ENCODE assay signal across 8 cellular contexts in the genomic region with DNA sequence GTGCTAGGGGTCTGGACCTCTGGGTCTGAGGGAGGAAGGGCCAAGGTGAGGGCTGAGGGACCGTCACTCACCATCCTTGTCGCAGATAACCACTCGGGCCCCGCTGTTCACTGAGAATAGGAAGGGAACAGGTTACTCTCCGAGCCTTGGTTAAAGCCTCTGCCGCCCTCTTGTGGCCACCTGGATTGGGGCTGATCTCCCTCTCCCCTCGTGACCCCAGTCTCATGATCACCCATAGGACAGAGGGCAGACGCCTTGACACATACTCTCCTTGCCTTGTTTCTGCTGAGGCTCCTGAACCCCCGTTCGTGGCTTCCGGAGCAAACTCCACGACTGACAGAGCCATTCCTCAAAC. TPM values are rescaled to one million over a fixed set of nuclear protein-coding genes. Genes with fewer than 3 reads are reported as not detected.
DNase-seq lines count a peak whose midpoint lies in the region; FAIRE-seq and TF ChIP-seq lines count a peak whose summit lies in the region.

No MANE protein-coding gene starts in this region.

- no peaks in the 10 kb centered on the region for H3K79me2 ChIP-seq in OCI-LY3 (ENCODE audit: low read length)

- H3K36me3 ChIP-seq in OCI-LY3 (replicated peaks; ENCODE audit: low read depth, low read length), result peaks cover 4% of the 10 kb centered on the region

- no peaks in the 10 kb centered on the region for H3K27me3 ChIP-seq in OCI-LY3 (ENCODE audit: low read depth, low read length)

- H3K9me3 ChIP-seq in OCI-LY3 (ENCODE audit: insufficient read depth, low read length), result no peaks in the 10 kb centered on the region

- peak; percentile 71 for TF ChIP-seq POLR2A in erythroblast (IDR thresholded peaks at IDR 0.05; ENCODE audit: low read length)

- H4K20me1 ChIP-seq in OCI-LY3 (ENCODE audit: insufficient read depth, low read length), result no peaks in the 10 kb centered on the region

- H3K4me3 ChIP-seq in OCI-LY3 (ENCODE audit: low read length), result peak overlapping the region; percentile 77

- H2AFZ ChIP-seq in OCI-LY3 (ENCODE audit: low read depth, low read length), result peak overlapping the region; percentile 54; the same call in 1 of the 2 replicates

- H3K4me2 ChIP-seq in OCI-LY3 (ENCODE audit: low read length), result peak overlapping the region; percentile 94

- TF ChIP-seq CTCF in OCI-LY3 (IDR thresholded peaks at IDR 0.05; ENCODE audit: low read depth, low read length), result peak; percentile 94

- FAIRE-seq in GM19239 (lab: Jason Lieb, UNC), result peak; percentile 97

- H3K27ac ChIP-seq in OCI-LY3 (ENCODE audit: low read length), result peak overlapping the region; percentile 59

- H3K4me1 ChIP-seq in OCI-LY3 (ENCODE audit: low read length), result peaks cover 14% of the 10 kb centered on the region

- DNase-seq in Ammon's horn (ENCODE audit: low spot score), result peak; percentile 94
- peak; percentile 91 for DNase-seq in GM19239 (ENCODE audit: insufficient read length, low spot score)
- peak; percentile 90 for DNase-seq in HuH-7.5 (ENCODE audit: low spot score)
- DNase-seq in activated T-cell treated with anti-CD3 and anti-CD28 coated beads for 24 hours (ENCODE audit: low read depth), result peak; percentile 86
- peak; percentile 92 to 95 for DNase-seq in erythroblast (lab: John Stamatoyannopoulos, UW)
- DNase-seq in mucosa of gallbladder (ENCODE audit: low spot score), result peak; percentile 95
- DNase-seq in stimulated activated CD8-positive, alpha-beta memory T cell treated with anti-CD3 and anti-CD28 coated beads, Interleukin-4, amount 100 ng/mL, for 24 hours (ENCODE audit: low read depth), result peak; percentile 89

- H3K9ac ChIP-seq in OCI-LY3 (ENCODE audit: low read length), result peak overlapping the region; percentile 86

RNA-seq across cellular contexts. Expression of gene HSD17B14, which starts 0.6 kb away (rescaled TPM):
- 10.6 TPM for total RNA-seq in mucosa of gallbladder

RNA-seq across cellular contexts. Expression of gene BCAT2, which starts 24.9 kb away (rescaled TPM):
- 56.3 TPM for total RNA-seq in mucosa of gallbladder

RNA-seq across cellular contexts. Expression of gene PLEKHA4, which starts 32.7 kb away (rescaled TPM):
- total RNA-seq in mucosa of gallbladder, result 18.9 TPM

RNA-seq across cellular contexts. Expression of gene PPP1R15A, which starts 36.5 kb away (rescaled TPM):
- total RNA-seq in mucosa of gallbladder, result 42.7 TPM

Comparison
In these comparisons a context has a peak if more than half of its experiments do, and no peak if none do; other contexts are left out.
1. Peak in every context shown above with its lines: DNase-seq, H3K4me3 ChIP-seq and H3K27ac ChIP-seq.